In the genomic region with DNA sequence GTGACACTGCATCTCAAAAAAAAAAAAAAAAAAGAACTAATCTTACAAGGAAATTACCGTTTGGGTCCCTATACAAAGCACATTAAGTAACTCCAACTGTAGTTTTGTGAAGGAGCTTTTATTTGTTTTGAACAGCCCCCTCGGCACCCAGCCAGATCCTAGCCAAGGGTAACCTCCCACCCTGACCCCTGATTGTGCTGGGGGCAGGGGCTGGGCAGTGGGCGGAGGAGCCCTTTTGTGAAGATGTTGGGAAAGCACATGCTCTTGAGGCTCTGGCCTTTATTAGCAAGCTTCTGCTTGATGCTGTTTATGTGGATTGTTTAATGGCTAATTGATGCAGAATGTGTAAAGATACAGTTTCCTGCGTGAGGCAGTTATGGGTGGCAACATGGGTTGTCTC, we compare ENCODE assay signal across 19 cellular contexts.
A peak's percentile ranks its signal among the peaks of the same experiment; 100 is the strongest.
DNase-seq lines count a peak whose midpoint lies in the region; ATAC-seq, FAIRE-seq and TF ChIP-seq lines count a peak whose summit lies in the region.
"Had no signal": no experiment of that assay in that cellular context is flagged by ENCODE, and none has a peak within 500 bp of the region (broad histone marks: within the 10 kb centered on the region; RNA-seq: fewer than 3 reads in every experiment).

No MANE protein-coding gene starts in this region.

- H3K9me3 ChIP-seq in kidney (ENCODE audit: control insufficient read depth in 1 of 2, low read length in 2 of 2) = peaks cover 3 to 4% of the 10 kb centered on the region in 2 donors
- H3K9me3 ChIP-seq: BE2C had no signal

- intact Hi-C loops in kidney (cut with DNase I) = no loop called here

- no peak for TF ChIP-seq CTCF in kidney (IDR thresholded peaks at IDR 0.05; ENCODE audit: borderline replicate concordance, extremely low read depth, insufficient read depth)

- ATAC-seq in HG02885 (IDR thresholded peaks at IDR 0.05; ENCODE audit: poor library complexity, unreplicated experiment) = no peak
- ATAC-seq in HG03135 (IDR thresholded peaks at IDR 0.05; ENCODE audit: unreplicated experiment) = no peak
- ATAC-seq: HCT116 had no signal

- no peaks in the 10 kb centered on the region for H3K4me1 ChIP-seq in kidney (ENCODE audit: control insufficient read depth in 1 of 2, insufficient read depth in 1 of 2, low read depth in 1 of 2, low read length in 2 of 2)
- H3K4me1 ChIP-seq: BE2C had no signal

- no peak overlapping the region for H3K9ac ChIP-seq in kidney (ENCODE audit: low read length in 2 of 2)

- H3K27ac ChIP-seq in kidney (ENCODE audit: low read depth in 2 of 2, low read length in 2 of 2) = no peak overlapping the region
- H3K27ac ChIP-seq: C4-2B had no signal

- no peak overlapping the region for H3K4me3 ChIP-seq in kidney (ENCODE audit: low read length in 2 of 2)

- peak; percentile 4 for DNase-seq in ELF-1 (ENCODE audit: low read depth, low spot score)
- DNase-seq in NCI-H2227 treated with DMSO at 0.1 percent for 48 hours (lab: John Stamatoyannopoulos, UW) = peak; percentile 72
- DNase-seq in kidney = peak; percentile 50
- DNase-seq in urothelium cell line (ENCODE audit: low spot score) = no peak
- no peak for DNase-seq in NCI-H2107 treated with DMSO at 0.1 percent for 48 hours (lab: John Stamatoyannopoulos, UW; ENCODE audit: unreplicated experiment)
- DNase-seq: BE2C; CD4-positive, alpha-beta memory T cell; DMS153; DMS79 treated with DMSO at 0.1 percent for 48 hours; EL; GF-D8; KG1 had no signal

- no peak for FAIRE-seq in kidney (lab: Jason Lieb, UNC)
- FAIRE-seq in urothelium cell line (lab: Jason Lieb, UNC) = peak; percentile 77
- FAIRE-seq: A204.1, D721Med, H54 had no signal

- peaks cover 0 to 2% of the 10 kb centered on the region in 2 donors for H3K36me3 ChIP-seq in kidney (ENCODE audit: control insufficient read depth in 1 of 2, insufficient read depth in 2 of 2, low read length in 2 of 2)
- H3K36me3 ChIP-seq: BE2C had no signal

Comparison
In these comparisons a context has a peak if more than half of its experiments do, and no peak if none do; other contexts are left out.
1. DNase-seq: peak in ELF-1 (single experiment), NCI-H2227 treated with DMSO at 0.1 percent for 48 hours (single experiment) and kidney (single experiment); none in urothelium cell line (single experiment) and NCI-H2107 treated with DMSO at 0.1 percent for 48 hours (single experiment).